ENCODE assay signal across 14 cellular contexts in the genomic region with DNA sequence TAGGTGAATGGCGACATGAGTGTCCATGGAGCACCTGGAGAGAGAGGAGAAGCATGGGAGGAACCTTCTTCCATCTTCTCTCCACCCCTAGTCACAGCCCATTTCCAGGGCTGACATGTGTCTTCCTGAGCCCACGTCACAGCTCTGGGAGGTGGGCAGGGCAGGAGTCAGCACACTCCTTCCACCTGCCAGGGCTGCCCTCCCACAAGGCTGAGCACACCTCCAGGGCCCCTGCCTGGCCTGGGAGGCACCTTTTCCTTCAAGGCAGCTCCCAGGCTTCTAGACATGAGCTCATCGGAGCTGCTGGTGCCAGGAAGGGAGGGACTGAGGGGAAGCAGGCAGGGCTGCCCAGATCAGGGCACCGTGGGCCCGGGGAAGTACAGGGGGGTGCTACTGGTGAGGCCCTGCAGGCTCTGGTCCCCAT. TPM values are rescaled to one million over a fixed set of nuclear protein-coding genes. Genes with fewer than 3 reads are reported as not detected.
A peak's percentile ranks its signal among the peaks of the same experiment; 100 is the strongest.
DNase-seq lines count a peak whose midpoint lies in the region; ATAC-seq, FAIRE-seq and TF ChIP-seq lines count a peak whose summit lies in the region.
"Had no signal": no experiment of that assay in that cellular context is flagged by ENCODE, and none has a peak within 500 bp of the region (broad histone marks: within the 10 kb centered on the region; RNA-seq: fewer than 3 reads in every experiment).

No MANE protein-coding gene starts in this region.

- H2AFZ ChIP-seq in osteoblast (ENCODE audit: low read length) = no peak overlapping the region

- DNase-seq in Right ventricle myocardium superior (peak; percentile 66), osteoblast (ENCODE audit: insufficient read length, low spot score, missing footprints) (peak; percentile 92), vagina (ENCODE audit: extremely low spot score in 2 of 2) (no peak), GF-D8 (lab: John Stamatoyannopoulos, UW) (no peak), H54 (ENCODE audit: insufficient read length, low spot score) (no peak)
- DNase-seq: activated CD4-positive, alpha-beta T cell treated with anti-CD3 and anti-CD28 coated beads for 4 hours; activated naive CD4-positive, alpha-beta T cell treated with anti-CD3 and anti-CD28 coated beads for 36 hours; islet precursor cell; NCI-H2029; SIG-M5; small intestine had no signal

- H3K27me3 ChIP-seq in osteoblast (ENCODE audit: insufficient read depth, low read length) (no peaks in the 10 kb centered on the region), vagina (no peaks in the 10 kb centered on the region)

- no peaks in the 10 kb centered on the region for H4K20me1 ChIP-seq in osteoblast (ENCODE audit: insufficient read depth, low read length)

- no peaks in the 10 kb centered on the region for H3K79me2 ChIP-seq in osteoblast (ENCODE audit: insufficient read depth, low read length)

- intact Hi-C loops in Right ventricle myocardium superior (cut with DNase I) = no loop called here
- intact Hi-C loops in vagina (cut with DNase I) = no loop called here

- peak; percentile 1 for ATAC-seq in Right ventricle myocardium superior (ENCODE audit: poor library complexity)
- ATAC-seq in HG03280 (IDR thresholded peaks at IDR 0.05; ENCODE audit: unreplicated experiment) = no peak

- H3K4me1 ChIP-seq in osteoblast (ENCODE audit: insufficient read depth, low read length) (peaks cover 54% of the 10 kb centered on the region), vagina (peaks cover 62% of the 10 kb centered on the region)

- H3K4me3 ChIP-seq in osteoblast (ENCODE audit: insufficient read depth, low read length) = no peak overlapping the region
- H3K4me3 ChIP-seq in vagina = peak overlapping the region in 1 of 2 donors; percentile 17

- no peak for TF ChIP-seq CTCF in osteoblast (IDR thresholded peaks at IDR 0.05; ENCODE audit: extremely low read depth, low read depth, low read length)
- no peak for TF ChIP-seq CTCF in vagina (IDR thresholded peaks at IDR 0.05)

- H3K4me2 ChIP-seq in osteoblast (ENCODE audit: insufficient read depth, low read length) = peak overlapping the region; percentile 90

- H3K36me3 ChIP-seq in osteoblast (ENCODE audit: insufficient read depth, low read length) (no peaks in the 10 kb centered on the region), vagina (no peaks in the 10 kb centered on the region)

- TF ChIP-seq POLR2A in vagina (IDR thresholded peaks at IDR 0.05) = no peak
- no peak for TF ChIP-seq POLR2A in H54 (IDR thresholded peaks at IDR 0.05; ENCODE audit: low read depth, low read length)

- peak overlapping the region; percentile 58 for H3K27ac ChIP-seq in angular gyrus (ENCODE audit: low read depth, low read length)
- H3K27ac ChIP-seq in osteoblast (ENCODE audit: low read depth, low read length) = no peak overlapping the region
- H3K27ac ChIP-seq in vagina = peak overlapping the region; percentile 82

- H3K9me3 ChIP-seq in osteoblast (ENCODE audit: low read depth, low read length) = no peaks in the 10 kb centered on the region
- H3K9me3 ChIP-seq in vagina = no peaks in the 10 kb centered on the region

- no peak for FAIRE-seq in H54 (lab: Jason Lieb, UNC)
- FAIRE-seq: endometrium, small intestine had no signal

RNA-seq across cellular contexts. Expression of a gene that starts 13.6 kb away (rescaled TPM):
- total RNA-seq in Right ventricle myocardium superior (645 TPM), osteoblast (2.7 and 4.0 TPM in 2 replicates), vagina (16.7 TPM)

RNA-seq across cellular contexts. Expression of a gene that starts 34.2 kb away (rescaled TPM):
- total RNA-seq in Right ventricle myocardium superior (4.0 TPM), osteoblast (under 0.01 TPM in 1 of 2 replicates, not detected in the other), vagina (not detected)

Comparison
In these comparisons a context has a peak if more than half of its experiments do, and no peak if none do; other contexts are left out.
1. DNase-seq: peak in Right ventricle myocardium superior (single experiment) and osteoblast (single experiment); none in vagina (0 of 2), GF-D8 (single experiment) and H54 (single experiment).
2. RNA of a gene that starts 13.6 kb away (total RNA-seq): 645 TPM in Right ventricle myocardium superior (single experiment); 16.7 TPM in vagina (single experiment) and 2.7 to 4.0 TPM in osteoblast; every median in the first group is over 10 times any median in the second.